In the genomic region with DNA sequence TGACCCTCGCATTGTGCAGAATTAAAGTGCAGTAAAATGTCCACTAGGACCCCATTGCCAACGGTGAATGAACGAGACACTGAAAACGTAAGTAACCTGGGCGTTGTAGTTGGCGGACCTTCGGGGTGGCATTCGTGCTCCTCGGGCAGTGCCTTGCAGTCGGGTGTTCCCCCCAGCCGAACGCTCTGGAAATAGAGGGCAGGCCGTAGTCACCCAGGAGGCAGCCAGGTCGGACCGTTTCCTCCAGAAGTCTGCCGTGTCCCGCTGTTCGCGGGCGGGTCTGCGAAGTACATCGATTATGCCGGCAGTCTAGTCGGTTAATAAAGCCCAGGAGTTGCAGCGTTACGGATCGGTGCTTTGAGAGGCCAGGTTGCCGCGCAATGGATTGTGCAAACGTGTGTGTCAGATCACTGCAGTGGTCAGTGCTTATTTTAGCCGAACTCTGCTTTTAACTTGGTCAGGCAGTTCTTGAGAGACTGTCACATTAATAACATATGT, we compare ENCODE assay signal across 8 cellular contexts. TPM values are rescaled to one million over a fixed set of nuclear protein-coding genes. Genes with fewer than 3 reads are reported as not detected.
DNase-seq lines count a peak whose midpoint lies in the region; TF ChIP-seq lines count a peak whose summit lies in the region.

No MANE protein-coding gene starts in this region.

- H3K4me1 ChIP-seq in endocrine pancreas (ENCODE audit: control insufficient read depth, insufficient read depth, low read length) (no peaks in the 10 kb centered on the region), mononuclear cell (ENCODE audit: insufficient read depth, low read length) (peaks cover 65% of the 10 kb centered on the region), suprapubic skin (peaks cover 44% of the 10 kb centered on the region)

- DNase-seq in activated gamma-delta T cell treated with Interleukin-2 at 50 U/mL for 16 hours (peak; percentile 20), activated gamma-delta T cell (lab: John Stamatoyannopoulos, UW) (no peak), suprapubic skin (ENCODE audit: low spot score in 2 of 2) (peak in 1 of 2 donors; percentile 70), cortex of kidney (lab: John Stamatoyannopoulos, UW) (no peak)
- DNase-seq in Jurkat, Clone E6-1 (ENCODE audit: low read depth, low spot score) = no peak
- DNase-seq in activated CD4-positive, alpha-beta T cell treated with anti-CD3 and anti-CD28 coated beads, Interleukin-2, amount 50 U/mL, for 4 hours = peak; percentile 9 to 22

- H3K36me3 ChIP-seq in endocrine pancreas (ENCODE audit: control insufficient read depth, insufficient read depth, low read length) (no peaks in the 10 kb centered on the region), suprapubic skin (no peaks in the 10 kb centered on the region)

- no peak for TF ChIP-seq CTCF in suprapubic skin (IDR thresholded peaks at IDR 0.05)

- peak overlapping the region; percentile 100 for H3K9ac ChIP-seq in endocrine pancreas (ENCODE audit: control insufficient read depth, insufficient read depth, low read length)

- H3K27me3 ChIP-seq in endocrine pancreas (ENCODE audit: control insufficient read depth, insufficient read depth, low read length) (no peaks in the 10 kb centered on the region), mononuclear cell (ENCODE audit: insufficient read depth, low read length) (no peaks in the 10 kb centered on the region), suprapubic skin (no peaks in the 10 kb centered on the region)

- no peak for TF ChIP-seq EP300 in suprapubic skin (IDR thresholded peaks at IDR 0.05)

- peak overlapping the region; percentile 95 for H3K4me3 ChIP-seq in Jurkat, Clone E6-1 (ENCODE audit: low read length)
- H3K4me3 ChIP-seq in endocrine pancreas (ENCODE audit: control insufficient read depth, insufficient read depth, low read length) = peak overlapping the region; percentile 93
- peak overlapping the region; percentile 97 for H3K4me3 ChIP-seq in mononuclear cell (ENCODE audit: low read length)
- peak overlapping the region; percentile 79 for H3K4me3 ChIP-seq in suprapubic skin

- WGBS in suprapubic skin = 0% methylated on average over 21 of the region's 31 CpGs

- no peaks in the 10 kb centered on the region for H3K9me3 ChIP-seq in endocrine pancreas (ENCODE audit: control insufficient read depth, low read length)
- H3K9me3 ChIP-seq in mononuclear cell (ENCODE audit: low read depth, low read length) = no peaks in the 10 kb centered on the region
- no peaks in the 10 kb centered on the region for H3K9me3 ChIP-seq in suprapubic skin

- H3K27ac ChIP-seq in suprapubic skin = peak overlapping the region; percentile 97

- no peak for TF ChIP-seq POLR2A in suprapubic skin (IDR thresholded peaks at IDR 0.05)

RNA-seq across cellular contexts. Expression of gene MARK3, which starts 0.8 kb away (rescaled TPM):
- 90.5 TPM for polyA plus RNA-seq in Jurkat, Clone E6-1 (2012; ENCODE audit: insufficient read depth, insufficient read length)
- total RNA-seq in mononuclear cell = 96.6 TPM
- 10 to 100 TPM; 44.6 to 95.2 (median 57.2) TPM for total RNA-seq in suprapubic skin

RNA-seq across cellular contexts. Expression of gene EIF5, which starts 52.0 kb away (rescaled TPM):
- 214 TPM for polyA plus RNA-seq in Jurkat, Clone E6-1 (2012; ENCODE audit: insufficient read depth, insufficient read length)
- total RNA-seq in mononuclear cell (509 TPM), suprapubic skin (100 to 1,000 TPM; 167 to 241 (median 194) TPM)

Comparison
In these comparisons a context has a peak if more than half of its experiments do, and no peak if none do; other contexts are left out.
1. DNase-seq: peak in activated gamma-delta T cell treated with Interleukin-2 at 50 U/mL for 16 hours (single experiment) and activated CD4-positive, alpha-beta T cell treated with anti-CD3 and anti-CD28 coated beads, Interleukin-2, amount 50 U/mL, for 4 hours (2 of 2); none in activated gamma-delta T cell (single experiment), Jurkat, Clone E6-1 (single experiment) and cortex of kidney (single experiment).
2. Peak in every context shown above with its lines, with median percentiles within 50 percentile points of each other: H3K4me3 ChIP-seq.